Comparison of ENCODE assay signal across 8 cellular contexts in genomic region chr10:103772096-103772845, GRCh38.
DNase-seq lines count a peak whose midpoint lies in the region; ATAC-seq and TF ChIP-seq lines count a peak whose summit lies in the region.

No MANE protein-coding gene starts in this region.

- TF ChIP-seq CTCF in RWPE1 (conservative IDR thresholded peaks at IDR 0.05; ENCODE audit: low read depth) (no peak), vagina (IDR thresholded peaks at IDR 0.05) (no peak)

- H3K9me3 ChIP-seq in vagina, result no peaks in the 10 kb centered on the region

- no peaks in the 10 kb centered on the region for H3K9me3 Mint-ChIP-seq in activated naive CD4-positive, alpha-beta T cell treated with anti-CD3 and anti-CD28 coated beads, Interleukin-2, amount 50 U/mL, for 72 hours

- no peaks in the 10 kb centered on the region for H3K36me3 ChIP-seq in vagina

- intact Hi-C loops in Right ventricle myocardium inferior (cut with DNase I) (loop anchor here (5.0 kb wide), 1 partner anchor 80 kb away; no protein-coding TSS in a partner anchor), posterior cingulate gyrus (cut with DNase I) (no loop called here), vagina (cut with DNase I) (no loop called here)

- peak overlapping the region; percentile 88 to 89 for H3K27ac Mint-ChIP-seq in activated naive CD4-positive, alpha-beta T cell treated with anti-CD3 and anti-CD28 coated beads, Interleukin-2, amount 50 U/mL, for 72 hours

- ATAC-seq in GM19043 (IDR thresholded peaks at IDR 0.05; ENCODE audit: low read depth, unreplicated experiment) (peak; percentile 72), HG03354 (IDR thresholded peaks at IDR 0.05; ENCODE audit: poor library complexity, severe bottlenecking, unreplicated experiment) (peak; percentile 76), Right ventricle myocardium inferior (peak; percentile 95)
- ATAC-seq in activated naive CD4-positive, alpha-beta T cell treated with anti-CD3 and anti-CD28 coated beads, Interleukin-2, amount 50 U/mL, for 72 hours, result peak; percentile 79 to 87

- TF ChIP-seq POLR2A in vagina (IDR thresholded peaks at IDR 0.05), result no peak

- CTCF ChIA-PET in RWPE1 (lab: Yijun Ruan, JAX), result interaction anchor here (0.6 to 1.7 kb wide), 7 partner anchors 9 to 128 kb away, joined by 3 to 6 read pairs (median 3); no protein-coding TSS in a partner anchor

- peak; percentile 40 for DNase-seq in Ammon's horn (ENCODE audit: low spot score)
- peak; percentile 83 for DNase-seq in RWPE1 (ENCODE audit: low spot score)
- DNase-seq in activated naive CD4-positive, alpha-beta T cell treated with anti-CD3 and anti-CD28 coated beads, Interleukin-2, amount 50 U/mL, for 72 hours (ENCODE audit: low spot score in 2 of 2), result peak; percentile 56 to 70
- peak; percentile 92 for DNase-seq in Right ventricle myocardium inferior (ENCODE audit: missing footprints)
- peak in 8 of 10 donors; percentile 32 to 92 (median 54) for DNase-seq in posterior cingulate gyrus
- DNase-seq in vagina (ENCODE audit: extremely low spot score in 2 of 2), result peak in 1 of 2 donors; percentile 95

- POLR2A ChIA-PET in RWPE1 (lab: Yijun Ruan, JAX; ENCODE audit: low non-redundant PET), result interaction anchor here (0.6 to 1.2 kb wide), 3 partner anchors 13 to 74 kb away, joined by 3 read pairs; no protein-coding TSS in a partner anchor

- no peaks in the 10 kb centered on the region for H3K27me3 ChIP-seq in vagina

- H3K4me3 ChIP-seq in vagina, result peak overlapping the region; percentile 37 to 50

- H3K4me1 ChIP-seq in vagina, result peaks cover 27% of the 10 kb centered on the region

- no peaks in the 10 kb centered on the region for H3K36me3 Mint-ChIP-seq in activated naive CD4-positive, alpha-beta T cell treated with anti-CD3 and anti-CD28 coated beads, Interleukin-2, amount 50 U/mL, for 72 hours

- H3K27ac ChIP-seq in RWPE1 (peak overlapping the region; percentile 98), vagina (peak overlapping the region; percentile 83)
